13 cellular contexts compared by ENCODE assay signal in genomic region chr3:40718209-40718608, GRCh38.
DNase-seq lines count a peak whose midpoint lies in the region; ATAC-seq and TF ChIP-seq lines count a peak whose summit lies in the region.
"Had no signal": no experiment of that assay in that cellular context is flagged by ENCODE, and none has a peak within 500 bp of the region (broad histone marks: within the 10 kb centered on the region; RNA-seq: fewer than 3 reads in every experiment).

No MANE protein-coding gene starts in this region.

- no peak overlapping the region for H3K4me3 ChIP-seq in left lung
- H3K4me3 ChIP-seq: hepatocyte, right lobe of liver had no signal

- intact Hi-C loops in left lung (cut with DNase I): no loop called here
- intact Hi-C loops in posterior vena cava (cut with DNase I): loop anchor here in 1 of 2 donors (10.0 kb wide), 1 partner anchor 133 kb away; no protein-coding TSS in a partner anchor

- DNase-seq in left lung: no peak
- no peak for DNase-seq in effector CD4-positive, alpha-beta T cell
- no peak for DNase-seq in posterior vena cava (ENCODE audit: low spot score)
- DNase-seq: activated CD4-positive, alpha-beta T cell treated with anti-CD3 and anti-CD28 coated beads, Interleukin-2, amount 50 U/mL, for 48 hours; NCI-H345; right lobe of liver had no signal

- H3K4me1 ChIP-seq in left lung: peaks cover 0 to 5% of the 10 kb centered on the region in 2 donors

- peak; percentile 3 for ATAC-seq in GM18520 (IDR thresholded peaks at IDR 0.05; ENCODE audit: unreplicated experiment)
- peak; percentile 27 for ATAC-seq in GM21717 (IDR thresholded peaks at IDR 0.05; ENCODE audit: unreplicated experiment)
- peak; percentile 6 for ATAC-seq in HG03378 (IDR thresholded peaks at IDR 0.05; ENCODE audit: unreplicated experiment)
- ATAC-seq in esophagus mucosa: peak; percentile 47
- no peak for ATAC-seq in left lung
- no peak for ATAC-seq in HG03520 (IDR thresholded peaks at IDR 0.05; ENCODE audit: unreplicated experiment)
- ATAC-seq: right lobe of liver had no signal

- H3K27me3 ChIP-seq in left lung: no peaks in the 10 kb centered on the region
- H3K27me3 ChIP-seq: hepatocyte, right lobe of liver had no signal

- H3K36me3 ChIP-seq in left lung: no peaks in the 10 kb centered on the region
- H3K36me3 ChIP-seq: right lobe of liver had no signal

- no peaks in the 10 kb centered on the region for H3K9me3 ChIP-seq in left lung
- H3K9me3 ChIP-seq: right lobe of liver had no signal

- TF ChIP-seq CTCF in left lung (IDR thresholded peaks at IDR 0.05): no peak

- H3K27ac ChIP-seq in left lung: no peak overlapping the region
- H3K27ac ChIP-seq: hepatocyte, KMS-11, right lobe of liver had no signal

Comparison
In these comparisons a context has a peak if more than half of its experiments do, and no peak if none do; other contexts are left out.
1. ATAC-seq: peak in GM18520 (single experiment), GM21717 (single experiment), HG03378 (single experiment) and esophagus mucosa (single experiment); none in left lung (single experiment) and HG03520 (single experiment).